Comparison of ENCODE assay signal across 8 cellular contexts in the genomic region with DNA sequence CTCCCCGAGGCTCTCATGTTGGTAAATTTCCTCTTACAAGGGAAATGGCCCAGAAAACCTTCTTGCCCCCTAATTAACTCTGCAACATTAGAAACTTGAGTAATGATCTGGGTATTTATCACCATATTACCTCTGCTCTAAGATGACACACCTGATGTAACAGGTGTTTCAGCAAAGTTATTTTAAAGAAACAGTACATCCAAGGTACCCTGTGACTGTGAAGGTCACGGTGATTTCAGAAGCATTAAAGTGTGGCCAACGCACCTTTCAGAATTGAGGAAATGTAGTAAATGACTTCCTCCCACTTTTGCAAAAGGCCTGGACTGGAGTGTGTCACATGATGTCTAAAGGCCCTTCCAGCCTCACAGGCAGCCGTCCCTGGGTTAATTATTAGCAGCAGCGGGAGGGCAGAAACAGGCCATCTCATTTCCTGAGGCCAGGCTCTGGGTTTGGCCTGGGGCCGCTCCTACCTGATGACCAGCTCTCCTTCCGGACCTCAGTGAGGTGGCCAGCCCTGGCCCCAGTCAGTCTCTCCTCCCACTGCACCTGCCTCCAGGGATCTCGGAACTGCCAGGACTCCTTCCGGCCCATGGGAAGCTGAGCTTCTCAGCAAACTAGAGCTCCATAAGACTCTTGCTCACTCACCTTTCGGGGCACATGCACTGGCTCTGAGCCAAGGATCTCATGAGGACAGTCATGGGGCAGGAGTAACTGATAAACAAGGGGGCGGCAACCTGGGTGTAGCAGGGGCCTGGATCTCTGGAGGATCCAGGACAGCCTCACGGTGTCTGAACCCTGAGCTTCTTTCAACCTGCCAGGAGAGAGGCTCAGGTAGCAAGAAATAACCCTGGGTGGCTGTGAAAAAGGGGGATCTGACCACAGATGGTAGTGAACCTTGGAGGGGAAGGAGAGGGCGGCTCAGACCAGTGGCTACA.
DNase-seq lines count a peak whose midpoint lies in the region; ATAC-seq and TF ChIP-seq lines count a peak whose summit lies in the region.

No MANE protein-coding gene starts in this region.

- CTCF ChIA-PET in GM10248 (lab: Yijun Ruan, JAX) = interaction anchor here (0.6 to 1.2 kb wide), 3 partner anchors 8 to 36 kb away, joined by 3 read pairs; no protein-coding TSS in a partner anchor

- POLR2A ChIA-PET in GM10248 (lab: Yijun Ruan, JAX) = no interaction called here

- ATAC-seq in HG02588 (IDR thresholded peaks at IDR 0.05; ENCODE audit: unreplicated experiment) (peak; percentile 83), HG03280 (IDR thresholded peaks at IDR 0.05; ENCODE audit: unreplicated experiment) (no peak), GM18520 (IDR thresholded peaks at IDR 0.05; ENCODE audit: unreplicated experiment) (no peak)
- no peak for ATAC-seq in activated CD4-positive, CD25-positive, alpha-beta regulatory T cell treated with anti-CD3 and anti-CD28 coated beads, Interleukin-2, amount 50 U/mL, for 24 hours

- DNase-seq in GM10248 (ENCODE audit: extremely low spot score) = peak; percentile 72
- DNase-seq in NCI-H345 (lab: John Stamatoyannopoulos, UW) = peak; percentile 41
- peak; percentile 39 for DNase-seq in iPS-NIHi7 (ENCODE audit: extremely low spot score)
- DNase-seq in SKM-1 treated with dmso at 0.1 percent for 144 hours (lab: John Stamatoyannopoulos, UW; ENCODE audit: unreplicated experiment) = no peak

- TF ChIP-seq CTCF in GM10248 (IDR thresholded peaks at IDR 0.05; ENCODE audit: control extremely low read depth, extremely low read depth, low read depth, missing control alignments) = no peak
